Comparison of ENCODE assay signal across 21 cellular contexts in the genomic region with DNA sequence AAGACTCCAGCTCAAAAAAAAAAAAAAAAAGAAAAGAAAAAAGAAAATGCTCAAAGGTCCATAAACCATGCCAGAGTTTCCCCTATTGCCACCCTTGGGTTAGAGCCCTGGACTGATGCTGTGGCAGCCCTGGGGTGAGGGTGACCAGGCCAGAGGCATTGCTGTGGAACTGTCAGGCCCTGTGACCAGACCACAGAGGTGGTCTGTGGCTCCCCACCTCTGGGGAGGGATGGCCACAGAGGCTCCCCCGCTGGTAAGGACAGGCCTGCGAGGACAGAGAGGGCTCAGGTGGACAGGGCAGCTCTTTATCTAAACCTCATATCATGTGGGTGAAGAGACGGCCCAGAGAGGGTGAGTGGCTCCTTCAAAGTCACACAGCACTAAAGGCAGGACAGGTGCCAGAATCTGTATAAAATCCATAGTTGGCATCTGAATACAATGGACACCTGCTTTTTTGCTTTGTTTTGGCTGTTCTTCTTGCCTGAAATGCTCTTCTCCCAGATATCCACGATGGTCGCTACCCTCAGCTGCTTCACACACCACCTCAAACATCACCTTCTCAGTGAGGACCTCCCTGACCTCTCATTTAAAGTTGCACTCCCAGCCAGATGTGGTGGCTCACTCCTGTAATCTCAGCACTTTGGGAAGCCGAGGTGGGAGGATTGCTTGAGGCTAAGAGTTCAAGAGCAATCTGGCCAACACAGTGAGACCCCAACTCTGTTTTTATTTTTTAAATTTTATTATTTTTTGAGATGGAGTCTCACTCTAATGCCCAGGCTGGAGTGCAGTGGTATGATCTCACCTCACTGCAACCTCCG. TPM values are rescaled to one million over a fixed set of nuclear protein-coding genes. Genes with fewer than 3 reads are reported as not detected.
A peak's percentile ranks its signal among the peaks of the same experiment; 100 is the strongest.
DNase-seq lines count a peak whose midpoint lies in the region; ATAC-seq, FAIRE-seq and TF ChIP-seq lines count a peak whose summit lies in the region.
"Had no signal": no experiment of that assay in that cellular context is flagged by ENCODE, and none has a peak within 500 bp of the region (broad histone marks: within the 10 kb centered on the region; RNA-seq: fewer than 3 reads in every experiment).

No MANE protein-coding gene starts in this region.

- H3K9me2 ChIP-seq in SK-N-SH: no peaks in the 10 kb centered on the region

- H3K36me3 Mint-ChIP-seq in WTC11: no peaks in the 10 kb centered on the region

- TF ChIP-seq CTCF in WTC11 (IDR thresholded peaks at IDR 0.05) (no peak), H1 (IDR thresholded peaks at IDR 0.05; ENCODE audit: control extremely low read depth in 1 of 3, insufficient read depth in 1 of 3, low read depth in 1 of 3, low read length in 3 of 3) (no peak), upper lobe of right lung (IDR thresholded peaks at IDR 0.05) (no peak), uterus (IDR thresholded peaks at IDR 0.05) (no peak), SK-N-SH (IDR thresholded peaks at IDR 0.05) (no peak)

- no peaks in the 10 kb centered on the region for H3K27me3 ChIP-seq in H1 (replicated peaks in 1 of 4; ENCODE audit: control insufficient read depth in 3 of 4, extremely low read depth in 1 of 4, insufficient read depth in 3 of 4, low read length in 3 of 4)
- H3K27me3 ChIP-seq in neuronal stem cell (ENCODE audit: control insufficient read depth in 3 of 3, insufficient read depth in 3 of 3, low read depth in 1 of 3, low read length in 3 of 3): no peaks in the 10 kb centered on the region
- no peaks in the 10 kb centered on the region for H3K27me3 ChIP-seq in upper lobe of right lung
- H3K27me3 ChIP-seq in uterus: no peaks in the 10 kb centered on the region
- H3K27me3 ChIP-seq in SK-N-SH (ENCODE audit: insufficient read depth): no peaks in the 10 kb centered on the region

- H2BK15ac ChIP-seq in H1 (ENCODE audit: low read length): no peak overlapping the region
- no peak overlapping the region for H2BK15ac ChIP-seq in neuronal stem cell (ENCODE audit: low read length)

- TF ChIP-seq RAD21 in H1 (IDR thresholded peaks at IDR 0.05 in 1 of 2, conservative IDR thresholded peaks at IDR 0.05 in 1 of 2; ENCODE audit: low read depth in 2 of 2, low read length in 2 of 2) (no peak), SK-N-SH (IDR thresholded peaks at IDR 0.05; ENCODE audit: low read length) (no peak)

- H3K79me1 ChIP-seq in H1 (ENCODE audit: low read depth, low read length) (peaks cover 2% of the 10 kb centered on the region), neuronal stem cell (ENCODE audit: low read depth, low read length) (no peaks in the 10 kb centered on the region)

- H3K56ac ChIP-seq in H1 (replicated peaks; ENCODE audit: insufficient read length, low read depth, low read length): no peak overlapping the region

- FAIRE-seq in H1 (lab: Jason Lieb, UNC): no peak
- FAIRE-seq: D721Med, G401.6, GM12892, H54 had no signal

- no peak overlapping the region for H2AFZ ChIP-seq in H1 (ENCODE audit: low read length)
- no peak overlapping the region for H2AFZ ChIP-seq in neuronal stem cell (ENCODE audit: low read length)
- no peak overlapping the region for H2AFZ ChIP-seq in SK-N-SH (ENCODE audit: low read depth)

- H3K4me1 Mint-ChIP-seq in WTC11: peaks cover 25% of the 10 kb centered on the region
- H3K4me1 Mint-ChIP-seq: B cell had no signal

- H3K27me3 Mint-ChIP-seq in WTC11 (ENCODE audit: low read depth): no peaks in the 10 kb centered on the region
- H3K27me3 Mint-ChIP-seq: B cell had no signal

- no peak overlapping the region for H2BK120ac ChIP-seq in H1 (replicated peaks; ENCODE audit: low read depth, low read length)
- H2BK120ac ChIP-seq in neuronal stem cell (ENCODE audit: low read depth, low read length): no peak overlapping the region

- H3K18ac ChIP-seq in H1 (ENCODE audit: extremely low read depth, low read length) (no peak overlapping the region), neuronal stem cell (ENCODE audit: low read length) (peak overlapping the region; percentile 67)

- H2AK5ac ChIP-seq in H1 (ENCODE audit: low read depth, low read length) (no peak overlapping the region), neuronal stem cell (ENCODE audit: low read depth, low read length) (no peak overlapping the region)

- H4K91ac ChIP-seq in H1 (replicated peaks; ENCODE audit: insufficient read length, low read length) (no peak overlapping the region), neuronal stem cell (ENCODE audit: low read depth, low read length, poor library complexity) (no peak overlapping the region)

- no peak overlapping the region for H3K9ac ChIP-seq in H1 (replicated peaks in 1 of 4; ENCODE audit: extremely low read depth in 1 of 4, low read depth in 3 of 4, low read length in 3 of 4)
- H3K9ac ChIP-seq in neuronal stem cell (ENCODE audit: low read depth, low read length, poor library complexity): no peak overlapping the region
- H3K9ac ChIP-seq in SK-N-SH: no peak overlapping the region

- H3K4me3 ChIP-seq in H1 (ENCODE audit: extremely low read depth in 1 of 4, insufficient read depth in 2 of 4, low read depth in 3 of 4, low read length in 4 of 4) (no peak overlapping the region), neuronal stem cell (ENCODE audit: low read length in 2 of 2) (no peak overlapping the region), upper lobe of right lung (no peak overlapping the region), uterus (no peak overlapping the region), SK-N-SH (ENCODE audit: low read depth in 2 of 2, low read length in 1 of 2) (no peak overlapping the region)

- H3K4ac ChIP-seq in H1 (replicated peaks; ENCODE audit: insufficient read length, low read depth, low read length): no peak overlapping the region
- H3K4ac ChIP-seq in neuronal stem cell (ENCODE audit: low read length): no peak overlapping the region

- H3K36me3 ChIP-seq in H1 (ENCODE audit: control insufficient read depth in 2 of 4, insufficient read depth in 4 of 4, low read length in 3 of 4) (no peaks in the 10 kb centered on the region), neuronal stem cell (replicated peaks in 1 of 2; ENCODE audit: control insufficient read depth in 2 of 2, insufficient read depth in 2 of 2, low read length in 2 of 2) (peaks cover 2 to 4% of the 10 kb centered on the region in 2 donors), upper lobe of right lung (no peaks in the 10 kb centered on the region), uterus (no peaks in the 10 kb centered on the region), SK-N-SH (replicated peaks in 1 of 2; ENCODE audit: control insufficient read depth in 1 of 2, insufficient read depth in 2 of 2, low read length in 1 of 2) (no peaks in the 10 kb centered on the region)

- CTCF ChIA-PET in WTC11 (lab: Charles Lee) (interaction anchor here (0.7 kb wide), 1 partner anchor 273 kb away, joined by 3 read pairs; no protein-coding TSS in a partner anchor), H1 (lab: Charles Lee; ENCODE audit: partially characterized antibody) (interaction anchor here (1.0 to 2.3 kb wide), 6 partner anchors 10 to 119 kb away, joined by 3 to 11 read pairs (median 4); no protein-coding TSS in a partner anchor), SK-N-SH (lab: Yijun Ruan, JAX) (interaction anchor here (2.3 kb wide), 1 partner anchor 31 kb away, joined by 14 read pairs; no protein-coding TSS in a partner anchor)

- ATAC-seq in WTC11: no peak
- ATAC-seq in upper lobe of right lung: no peak
- ATAC-seq in GM19395 (IDR thresholded peaks at IDR 0.05; ENCODE audit: unreplicated experiment): no peak
- ATAC-seq: CD8-positive, alpha-beta T cell; HCT116 had no signal

- H2BK12ac ChIP-seq in H1 (ENCODE audit: low read depth, low read length): no peak overlapping the region
- no peak overlapping the region for H2BK12ac ChIP-seq in neuronal stem cell (ENCODE audit: low read length)

- no peak overlapping the region for H3K4me2 ChIP-seq in H1 (ENCODE audit: insufficient read depth in 1 of 2, low read depth in 2 of 2, low read length in 2 of 2)
- H3K4me2 ChIP-seq in neuronal stem cell (ENCODE audit: insufficient read depth, low read length, poor library complexity, severe bottlenecking): no peak overlapping the region
- no peak overlapping the region for H3K4me2 ChIP-seq in SK-N-SH

- H4K20me1 ChIP-seq in H1 (replicated peaks in 1 of 2; ENCODE audit: control insufficient read depth in 1 of 2, insufficient read depth in 2 of 2, low read length in 2 of 2): peaks cover 0 to 5% of the 10 kb centered on the region in 2 experiments
- no peaks in the 10 kb centered on the region for H4K20me1 ChIP-seq in SK-N-SH (ENCODE audit: insufficient read depth)

- H3K4me1 ChIP-seq in H1 (replicated peaks in 1 of 4; ENCODE audit: control insufficient read depth in 3 of 4, insufficient read depth in 4 of 4, low read length in 3 of 4) (peaks cover 0 to 14% (median 10%) of the 10 kb centered on the region in 4 experiments), neuronal stem cell (ENCODE audit: control insufficient read depth in 2 of 2, insufficient read depth in 1 of 2, low read depth in 1 of 2, low read length in 2 of 2) (peaks cover 7 to 8% of the 10 kb centered on the region in 2 donors), upper lobe of right lung (no peaks in the 10 kb centered on the region), uterus (no peaks in the 10 kb centered on the region), SK-N-SH (ENCODE audit: control insufficient read depth in 1 of 2, insufficient read depth in 2 of 2, low read depth in 1 of 2, low read length in 1 of 2) (peaks cover 0 to 21% of the 10 kb centered on the region in 2 experiments; a peak in 1 of 4 replicates)

- H3K14ac ChIP-seq in H1 (ENCODE audit: insufficient read length) (no peak overlapping the region), neuronal stem cell (ENCODE audit: low read length) (no peak overlapping the region)

- no peaks in the 10 kb centered on the region for H3F3A ChIP-seq in SK-N-SH (replicated peaks; ENCODE audit: insufficient read depth)

- TF ChIP-seq EP300 in H1 (IDR thresholded peaks at IDR 0.05; ENCODE audit: borderline replicate concordance in 1 of 2, low read depth in 2 of 2, low read length in 2 of 2) (no peak), SK-N-SH (IDR thresholded peaks at IDR 0.05; ENCODE audit: borderline replicate concordance in 1 of 2, low read depth in 1 of 2, low read length in 1 of 2) (no peak)

- no peak overlapping the region for H4K8ac ChIP-seq in H1 (ENCODE audit: extremely low read depth, insufficient read depth, low read length)
- H4K8ac ChIP-seq in neuronal stem cell (ENCODE audit: low read depth, low read length): no peak overlapping the region

- H3K23ac ChIP-seq in H1 (ENCODE audit: insufficient read length) (no peak overlapping the region), neuronal stem cell (ENCODE audit: low read depth, low read length, poor library complexity) (no peak overlapping the region)

- WGBS in H1 (ENCODE audit: extremely low coverage in 1 of 2, insufficient coverage in 1 of 2, insufficient read length in 1 of 2, insufficient replicate concordance in 2 of 2, low coverage in 1 of 2, low lambda C conversion rate in 2 of 2, missing lambda C conversion rate in 1 of 2), 2 experiments: 91% methylated on average over 7 of the region's 7 CpGs; no CpG with 5 or more reads in 1 of the 2 experiments
- WGBS in neuronal stem cell (ENCODE audit: extremely low coverage in 2 of 2, insufficient read length in 2 of 2, insufficient replicate concordance in 1 of 2), 2 donors: no CpG with 5 or more reads among the region's 7 CpGs
- 87% methylated on average over 6 of the region's 7 CpGs for WGBS in SK-N-SH (ENCODE audit: low lambda C conversion rate)

- no peak overlapping the region for H3K4me3 Mint-ChIP-seq in WTC11
- H3K4me3 Mint-ChIP-seq: B cell; CD8-positive, alpha-beta T cell had no signal

- H3K79me2 ChIP-seq in H1 (ENCODE audit: control insufficient read depth in 1 of 2, insufficient read depth in 2 of 2, low read length in 2 of 2) (no peaks in the 10 kb centered on the region), SK-N-SH (ENCODE audit: insufficient read depth) (no peaks in the 10 kb centered on the region)

- no peaks in the 10 kb centered on the region for H3K9me3 ChIP-seq in H1 (ENCODE audit: insufficient read depth in 2 of 2, low read depth in 1 of 2, low read length in 1 of 2)
- peaks cover 0 to 2% of the 10 kb centered on the region in 2 donors for H3K9me3 ChIP-seq in neuronal stem cell (replicated peaks in 1 of 2; ENCODE audit: control insufficient read depth in 2 of 2, insufficient read depth in 1 of 2, low read depth in 1 of 2, low read length in 2 of 2)
- no peaks in the 10 kb centered on the region for H3K9me3 ChIP-seq in upper lobe of right lung
- no peaks in the 10 kb centered on the region for H3K9me3 ChIP-seq in uterus
- H3K9me3 ChIP-seq in SK-N-SH: no peaks in the 10 kb centered on the region

- POLR2A ChIA-PET in WTC11 (lab: Charles Lee) (no interaction called here), H1 (lab: Charles Lee; ENCODE audit: partially characterized antibody) (no interaction called here), SK-N-SH (lab: Yijun Ruan, JAX) (no interaction called here)

- DNase-seq in WTC11 (ENCODE audit: low spot score) (no peak), H1 (ENCODE audit: low read depth in 1 of 2, low spot score in 2 of 2) (no peak), neuronal stem cell (ENCODE audit: low spot score) (no peak), upper lobe of right lung (peak; percentile 51), uterus (no peak), SK-N-SH (no peak)
- DNase-seq: CD8-positive, alpha-beta T cell; COR-L47; DMS153; DMS79 treated with DMSO at 0.1 percent for 48 hours; EL had no signal

- H3K27ac ChIP-seq in H1 (ENCODE audit: low read depth, low read length): no peak overlapping the region
- no peak overlapping the region for H3K27ac ChIP-seq in neuronal stem cell (replicated peaks; ENCODE audit: low read length)
- no peak overlapping the region for H3K27ac ChIP-seq in upper lobe of right lung
- no peak overlapping the region for H3K27ac ChIP-seq in uterus
- H3K27ac ChIP-seq in SK-N-SH (ENCODE audit: low read depth in 2 of 2, low read length in 1 of 2): no peak overlapping the region
- H3K27ac ChIP-seq: C4-2B, HL-60 had no signal

- H2BK5ac ChIP-seq in H1 (ENCODE audit: low read depth, low read length) (no peak overlapping the region), neuronal stem cell (ENCODE audit: low read length) (no peak overlapping the region)

- peak overlapping the region; percentile 57; the same call in 1 of the 2 replicates for H3K27ac Mint-ChIP-seq in WTC11
- H3K27ac Mint-ChIP-seq: B cell; CD8-positive, alpha-beta T cell had no signal

- H4K5ac ChIP-seq in H1 (ENCODE audit: insufficient read length, low read depth, low read length): no peak overlapping the region

- H3K23me2 ChIP-seq in H1 (ENCODE audit: low read depth, low read length): no peaks in the 10 kb centered on the region

- H3K9me3 Mint-ChIP-seq in WTC11: no peaks in the 10 kb centered on the region
- H3K9me3 Mint-ChIP-seq: CD8-positive, alpha-beta T cell had no signal

- TF ChIP-seq POLR2A in H1 (IDR thresholded peaks at IDR 0.05; ENCODE audit: control extremely low read depth in 1 of 2, low read depth in 2 of 2, low read length in 2 of 2) (no peak), uterus (IDR thresholded peaks at IDR 0.05) (no peak)

- no peak overlapping the region for H2BK20ac ChIP-seq in H1 (ENCODE audit: low read length)

- intact Hi-C loops in upper lobe of right lung (cut with DNase I): no loop called here
- intact Hi-C loops in uterus (cut with DNase I; ENCODE audit: low total_unique reads): no loop called here

RNA-seq across cellular contexts. Expression of a gene that starts 22.5 kb away (rescaled TPM):
- total RNA-seq in WTC11 (2021) (0.44 to 0.72 TPM (median 0.50 TPM) in 3 replicates), upper lobe of right lung (1.3 TPM), uterus (1 to 10 TPM in 1 of 4 donors, under 1 TPM in 1, not detected in 2; 0.52 to 1.5 TPM)
- 0.15 TPM in 1 of 2 replicates, not detected in the other for total RNA-seq in H1 (2021; fragmentation: NEBNext Ultra II Directional; extraction: Animal tissue kit (Norgen Biotek cat#: 25700))
- polyA plus RNA-seq in H1 (2011; rRNA removed) (0.30 TPM in 2 replicates), SK-N-SH (2012; rRNA removed) (0.03 and 0.10 TPM in 2 replicates)
- polyA plus RNA-seq in H1 (2011; cell fraction: cytosol; rRNA removed): 0.45 TPM
- polyA plus RNA-seq in H1 (2011; cell fraction: nucleus; rRNA removed): 0.87 TPM
- 0.15 to 0.36 TPM (median 0.19 TPM) in 3 of 4 replicates, not detected in the other for polyA plus RNA-seq in H1 (2012, experiment 1 of 2)
- polyA plus RNA-seq in H1 (2012, experiment 2 of 2): not detected
- 0.06 TPM for polyA plus RNA-seq in H1 (2013, experiment 1 of 2)
- 0.06 TPM for polyA plus RNA-seq in H1 (2013, experiment 2 of 2)
- polyA minus RNA-seq in H1 (2011; rRNA and poly(A)+ RNA removed): not detected in 2 replicates
- polyA minus RNA-seq in H1 (2011; cell fraction: cytosol; rRNA and poly(A)+ RNA removed): not detected
- 0.40 TPM for polyA minus RNA-seq in H1 (2011; cell fraction: nucleus; rRNA and poly(A)+ RNA removed)
- polyA plus RNA-seq in neuronal stem cell (2013, experiment 1 of 2): 0.18 TPM
- polyA plus RNA-seq in neuronal stem cell (2013, experiment 2 of 2): 0.18 TPM
- polyA plus RNA-seq in SK-N-SH (2012; cell fraction: cytosol; rRNA removed): 0.01 TPM in 1 of 2 replicates, not detected in the other
- polyA plus RNA-seq in SK-N-SH (2012; cell fraction: nucleus; rRNA removed): 0.23 and 0.27 TPM in 2 replicates
- total RNA-seq: A172, B cell had no signal
